Comparison of ENCODE assay signal across 12 cellular contexts in genomic region chr2:17104454-17104853, GRCh38.
DNase-seq lines count a peak whose midpoint lies in the region; ATAC-seq and TF ChIP-seq lines count a peak whose summit lies in the region.
"Had no signal": no experiment of that assay in that cellular context is flagged by ENCODE, and none has a peak within 500 bp of the region (broad histone marks: within the 10 kb centered on the region; RNA-seq: fewer than 3 reads in every experiment).

No MANE protein-coding gene starts in this region.

- no peak overlapping the region for H3K4me2 ChIP-seq in SK-N-SH

- CTCF ChIA-PET in SK-N-SH (lab: Yijun Ruan, JAX) = interaction anchor here (1.2 to 2.3 kb wide), 3 partner anchors 8 to 10 kb away, joined by 5 to 7 read pairs (median 6); no protein-coding TSS in a partner anchor

- no peaks in the 10 kb centered on the region for H3K4me1 ChIP-seq in SK-N-SH (ENCODE audit: control insufficient read depth in 1 of 2, insufficient read depth in 2 of 2, low read depth in 1 of 2, low read length in 1 of 2)
- H3K4me1 ChIP-seq: HAP-1, psoas muscle had no signal

- H3F3A ChIP-seq in SK-N-SH (replicated peaks; ENCODE audit: insufficient read depth) = no peaks in the 10 kb centered on the region

- in situ Hi-C loops in astrocyte of the cerebellum (cut with HindIII; ENCODE audit: low sequenced_read_pairs) = no loop called here

- H3K36me3 ChIP-seq in SK-N-SH (replicated peaks in 1 of 2; ENCODE audit: control insufficient read depth in 1 of 2, insufficient read depth in 2 of 2, low read length in 1 of 2) = no peaks in the 10 kb centered on the region
- H3K36me3 ChIP-seq: HAP-1 had no signal

- no peaks in the 10 kb centered on the region for H3K4me1 Mint-ChIP-seq in stimulated activated effector memory CD8-positive, alpha-beta T cell treated with anti-CD3 and anti-CD28 coated beads, Interleukin-12 subunit alpha, Interleukin-12 subunit beta, amount 100 ng/mL, for 72 hours

- DNase-seq in AG10803 (ENCODE audit: low read depth) (peak; percentile 55), astrocyte of the cerebellum (ENCODE audit: low read depth) (peak; percentile 11), SK-N-SH (no peak), NCI-H2171 treated with DMSO at 0.1 percent for 48 hours (lab: John Stamatoyannopoulos, UW) (no peak), HPDE6-E6E7 (ENCODE audit: extremely low spot score) (no peak)
- no peak for DNase-seq in stimulated activated effector memory CD8-positive, alpha-beta T cell treated with anti-CD3 and anti-CD28 coated beads, Interleukin-12 subunit alpha, Interleukin-12 subunit beta, amount 100 ng/mL, for 72 hours (ENCODE audit: low spot score in 2 of 2)
- DNase-seq: ACHN, NCI-H187 treated with DMSO at 0.1 percent for 48 hours, psoas muscle had no signal

- ATAC-seq in GM19438 (IDR thresholded peaks at IDR 0.05; ENCODE audit: low read depth, unreplicated experiment) = peak; percentile 73
- ATAC-seq in HG03060 (IDR thresholded peaks at IDR 0.05; ENCODE audit: low read depth, unreplicated experiment) = peak; percentile 56
- ATAC-seq in stimulated activated effector memory CD8-positive, alpha-beta T cell treated with anti-CD3 and anti-CD28 coated beads, Interleukin-12 subunit alpha, Interleukin-12 subunit beta, amount 100 ng/mL, for 72 hours = no peak
- ATAC-seq: psoas muscle had no signal

- H3K27me3 ChIP-seq in SK-N-SH (ENCODE audit: insufficient read depth) = no peaks in the 10 kb centered on the region

- POLR2A ChIA-PET in SK-N-SH (lab: Yijun Ruan, JAX) = no interaction called here

- no peaks in the 10 kb centered on the region for H3K9me2 ChIP-seq in SK-N-SH

- H3K27ac ChIP-seq in SK-N-SH (ENCODE audit: low read depth in 2 of 2, low read length in 1 of 2) = no peak overlapping the region
- H3K27ac ChIP-seq: psoas muscle had no signal

- H3K27ac Mint-ChIP-seq in stimulated activated effector memory CD8-positive, alpha-beta T cell treated with anti-CD3 and anti-CD28 coated beads, Interleukin-12 subunit alpha, Interleukin-12 subunit beta, amount 100 ng/mL, for 72 hours = no peak overlapping the region

- no peaks in the 10 kb centered on the region for H4K20me1 ChIP-seq in SK-N-SH (ENCODE audit: insufficient read depth)

- H3K4me3 ChIP-seq in AG10803 (ENCODE audit: low read length) (no peak overlapping the region), astrocyte of the cerebellum (ENCODE audit: low read depth, low read length) (no peak overlapping the region), SK-N-SH (ENCODE audit: low read depth in 2 of 2, low read length in 1 of 2) (no peak overlapping the region)
- H3K4me3 ChIP-seq: HAP-1, psoas muscle had no signal

- no peak overlapping the region for H2AFZ ChIP-seq in SK-N-SH (ENCODE audit: low read depth)

- no peaks in the 10 kb centered on the region for H3K36me3 Mint-ChIP-seq in stimulated activated effector memory CD8-positive, alpha-beta T cell treated with anti-CD3 and anti-CD28 coated beads, Interleukin-12 subunit alpha, Interleukin-12 subunit beta, amount 100 ng/mL, for 72 hours

- H3K9me3 Mint-ChIP-seq in stimulated activated effector memory CD8-positive, alpha-beta T cell treated with anti-CD3 and anti-CD28 coated beads, Interleukin-12 subunit alpha, Interleukin-12 subunit beta, amount 100 ng/mL, for 72 hours = peaks cover 16% of the 10 kb centered on the region

- H3K79me2 ChIP-seq in SK-N-SH (ENCODE audit: insufficient read depth) = no peaks in the 10 kb centered on the region

- no peak for TF ChIP-seq RAD21 in SK-N-SH (IDR thresholded peaks at IDR 0.05; ENCODE audit: low read length)

- H3K4me3 Mint-ChIP-seq in stimulated activated effector memory CD8-positive, alpha-beta T cell treated with anti-CD3 and anti-CD28 coated beads, Interleukin-12 subunit alpha, Interleukin-12 subunit beta, amount 100 ng/mL, for 72 hours = no peak overlapping the region

- H3K9ac ChIP-seq in SK-N-SH = no peak overlapping the region

- no peaks in the 10 kb centered on the region for H3K9me3 ChIP-seq in SK-N-SH
- H3K9me3 ChIP-seq: HAP-1, psoas muscle had no signal

- no peak for TF ChIP-seq CTCF in AG10803 (conservative IDR thresholded peaks at IDR 0.05; ENCODE audit: low read length)
- TF ChIP-seq CTCF in astrocyte of the cerebellum (IDR thresholded peaks at IDR 0.05; ENCODE audit: low read depth, low read length, missing control alignments) = no peak
- no peak for TF ChIP-seq CTCF in SK-N-SH (IDR thresholded peaks at IDR 0.05)

- no peak for TF ChIP-seq EP300 in SK-N-SH (IDR thresholded peaks at IDR 0.05; ENCODE audit: borderline replicate concordance in 1 of 2, low read depth in 1 of 2, low read length in 1 of 2)

TF ChIP-seq in SK-N-SH, 30 proteins besides CTCF, POLR2A, EP300 and RAD21:
- TF ChIP-seq USF1 (IDR thresholded peaks at IDR 0.05; ENCODE audit: borderline replicate concordance, low read depth) (no peak), FOXM1 (IDR thresholded peaks at IDR 0.05; ENCODE audit: low read depth) (no peak), REST (IDR thresholded peaks at IDR 0.05; ENCODE audit: low read depth, low read length) (no peak), TAF1 (IDR thresholded peaks at IDR 0.05; ENCODE audit: borderline replicate concordance, low read depth, low read length) (no peak), POLR2AphosphoS5 (IDR thresholded peaks at IDR 0.05; ENCODE audit: low read depth, low read length) (no peak)

Comparison
In these comparisons a context has a peak if more than half of its experiments do, and no peak if none do; other contexts are left out.
1. DNase-seq: peak in AG10803 (single experiment) and astrocyte of the cerebellum (single experiment); none in SK-N-SH (single experiment), stimulated activated effector memory CD8-positive, alpha-beta T cell treated with anti-CD3 and anti-CD28 coated beads, Interleukin-12 subunit alpha, Interleukin-12 subunit beta, amount 100 ng/mL, for 72 hours (0 of 2), NCI-H2171 treated with DMSO at 0.1 percent for 48 hours (single experiment) and HPDE6-E6E7 (single experiment).